Comparison of ENCODE assay signal across 14 cellular contexts in genomic region chr14:71551291-71551955, GRCh38.
DNase-seq lines count a peak whose midpoint lies in the region; ATAC-seq and TF ChIP-seq lines count a peak whose summit lies in the region.
"Had no signal": no experiment of that assay in that cellular context is flagged by ENCODE, and none has a peak within 500 bp of the region (broad histone marks: within the 10 kb centered on the region; RNA-seq: fewer than 3 reads in every experiment).

No MANE protein-coding gene starts in this region.

- peak overlapping the region; percentile 65 for H3K27ac Mint-ChIP-seq in activated T-helper 17 cell treated with anti-CD3 and anti-CD28 coated beads, Interleukin-2, amount 50 U/mL, for 72 hours
- peak overlapping the region; percentile 19 for H3K27ac Mint-ChIP-seq in type B pancreatic cell

- no peaks in the 10 kb centered on the region for H3K9me3 Mint-ChIP-seq in activated T-helper 17 cell treated with anti-CD3 and anti-CD28 coated beads, Interleukin-2, amount 50 U/mL, for 72 hours
- H3K9me3 Mint-ChIP-seq in type B pancreatic cell, result peaks cover 5% of the 10 kb centered on the region

- no peak overlapping the region for H3K4me3 Mint-ChIP-seq in activated T-helper 17 cell treated with anti-CD3 and anti-CD28 coated beads, Interleukin-2, amount 50 U/mL, for 72 hours
- H3K4me3 Mint-ChIP-seq in type B pancreatic cell, result no peak overlapping the region

- no peaks in the 10 kb centered on the region for H3K27me3 ChIP-seq in cardiac muscle cell
- no peaks in the 10 kb centered on the region for H3K27me3 ChIP-seq in colonic mucosa
- H3K27me3 ChIP-seq: BLaER1 treated with 17β-estradiol and CSF1 and Interleukin-3, amounts not matched to agents 10 nM and 100 nM; body of pancreas; stomach had no signal

- H3K9ac ChIP-seq in colonic mucosa (ENCODE audit: low read depth in 2 of 2, low read length in 2 of 2), result no peak overlapping the region
- H3K9ac ChIP-seq: BLaER1 treated with 17β-estradiol and CSF1 and Interleukin-3, amounts not matched to agents 10 nM and 100 nM had no signal

- intact Hi-C loops in Right ventricle myocardium superior (cut with DNase I) (no loop called here), colonic mucosa (cut with DNase I) (no loop called here)

- DNase-seq in cardiac muscle cell (ENCODE audit: low read depth in 1 of 2, low spot score in 1 of 2) (peak in 1 of 2 donors; percentile 30), Right ventricle myocardium superior (no peak), hepatic stellate cell (ENCODE audit: low spot score) (peak; percentile 8), type B pancreatic cell (ENCODE audit: extremely low spot score, unreplicated experiment) (no peak), colonic mucosa (no peak), NCI-H1417 treated with DMSO at 0.1 percent for 48 hours (lab: John Stamatoyannopoulos, UW) (no peak), NCI-H345 (lab: John Stamatoyannopoulos, UW) (no peak)
- DNase-seq: body of pancreas; KG1; midbrain; stimulated activated CD4-positive, alpha-beta T cell treated with anti-CD3 and anti-CD28 coated beads, Interleukin-15, amount 100 ng/mL, for 24 hours; stomach had no signal

- H3K27ac ChIP-seq in cardiac muscle cell (peak overlapping the region; percentile 12), colonic mucosa (no peak overlapping the region)
- H3K27ac ChIP-seq: BLaER1 treated with 17β-estradiol and CSF1 and Interleukin-3, amounts not matched to agents 10 nM and 100 nM; body of pancreas; stomach had no signal

- peaks cover 15% of the 10 kb centered on the region for H3K4me1 ChIP-seq in cardiac muscle cell (ENCODE audit: low read depth)
- H3K4me1 ChIP-seq in colonic mucosa, result peaks cover 14% of the 10 kb centered on the region

- no peak for TF ChIP-seq CTCF in cardiac muscle cell (IDR thresholded peaks at IDR 0.05; ENCODE audit: low read depth, low read length)
- TF ChIP-seq CTCF in type B pancreatic cell (conservative IDR thresholded peaks at IDR 0.05), result no peak
- no peak for TF ChIP-seq CTCF in colonic mucosa (IDR thresholded peaks at IDR 0.05)

- H3K36me3 ChIP-seq in cardiac muscle cell (no peaks in the 10 kb centered on the region), colonic mucosa (no peaks in the 10 kb centered on the region)
- H3K36me3 ChIP-seq: stomach had no signal

- H3K36me3 Mint-ChIP-seq in activated T-helper 17 cell treated with anti-CD3 and anti-CD28 coated beads, Interleukin-2, amount 50 U/mL, for 72 hours (ENCODE audit: low read depth), result no peaks in the 10 kb centered on the region
- no peaks in the 10 kb centered on the region for H3K36me3 Mint-ChIP-seq in type B pancreatic cell

- H3K9me3 ChIP-seq in cardiac muscle cell (ENCODE audit: low read depth) (no peaks in the 10 kb centered on the region), colonic mucosa (no peaks in the 10 kb centered on the region)
- H3K9me3 ChIP-seq: BLaER1 treated with 17β-estradiol and CSF1 and Interleukin-3, amounts not matched to agents 10 nM and 100 nM; body of pancreas; stomach had no signal

- peaks cover 32% of the 10 kb centered on the region for H3K4me1 Mint-ChIP-seq in activated T-helper 17 cell treated with anti-CD3 and anti-CD28 coated beads, Interleukin-2, amount 50 U/mL, for 72 hours
- peaks cover 12% of the 10 kb centered on the region for H3K4me1 Mint-ChIP-seq in type B pancreatic cell (ENCODE audit: unreplicated experiment)

- no peak for ATAC-seq in Right ventricle myocardium superior (ENCODE audit: poor library complexity)
- no peak for ATAC-seq in activated T-helper 17 cell treated with anti-CD3 and anti-CD28 coated beads, Interleukin-2, amount 50 U/mL, for 72 hours (replicated peaks)
- ATAC-seq: body of pancreas had no signal

- H3K4me3 ChIP-seq in cardiac muscle cell (no peak overlapping the region), colonic mucosa (no peak overlapping the region)
- H3K4me3 ChIP-seq: BLaER1 treated with 17β-estradiol and CSF1 and Interleukin-3, amounts not matched to agents 10 nM and 100 nM; body of pancreas; stomach had no signal

- no peaks in the 10 kb centered on the region for H3K27me3 Mint-ChIP-seq in activated T-helper 17 cell treated with anti-CD3 and anti-CD28 coated beads, Interleukin-2, amount 50 U/mL, for 72 hours
- H3K27me3 Mint-ChIP-seq in type B pancreatic cell, result no peaks in the 10 kb centered on the region
